ENCODE assay signal across 12 cellular contexts in the genomic region with DNA sequence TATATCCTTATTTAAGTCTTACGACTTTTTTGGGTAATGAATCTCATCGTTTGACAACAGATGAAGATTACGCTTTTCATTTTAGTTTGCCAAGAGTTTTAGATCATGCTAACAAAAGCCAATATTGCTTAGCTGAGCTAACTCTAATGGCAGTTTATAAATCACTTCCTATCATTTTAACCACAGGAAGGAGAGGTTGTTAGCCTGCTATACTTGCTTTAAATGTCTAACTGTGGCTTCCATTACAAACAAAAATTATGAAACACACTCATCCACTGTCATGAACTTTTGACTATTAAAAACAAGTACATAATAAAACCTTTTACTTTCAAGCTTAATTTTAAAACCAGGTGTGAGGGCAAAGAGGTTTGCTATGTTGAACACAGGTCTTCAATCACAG. TPM values are rescaled to one million over a fixed set of nuclear protein-coding genes. Genes with fewer than 3 reads are reported as not detected.
DNase-seq lines count a peak whose midpoint lies in the region; ATAC-seq and TF ChIP-seq lines count a peak whose summit lies in the region.
"Had no signal": no experiment of that assay in that cellular context is flagged by ENCODE, and none has a peak within 500 bp of the region (broad histone marks: within the 10 kb centered on the region; RNA-seq: fewer than 3 reads in every experiment).

No MANE protein-coding gene starts in this region.

- no peaks in the 10 kb centered on the region for H3K27me3 ChIP-seq in skeletal muscle satellite cell (ENCODE audit: control insufficient read depth, insufficient read depth, low read length)
- H3K27me3 ChIP-seq in H9 (ENCODE audit: insufficient read depth, low read length), result no peaks in the 10 kb centered on the region
- no peaks in the 10 kb centered on the region for H3K27me3 ChIP-seq in gastroesophageal sphincter
- H3K27me3 ChIP-seq: ovary, uterus had no signal

- no peak overlapping the region for H2BK120ac ChIP-seq in H9 (ENCODE audit: low read depth, low read length, poor library complexity, severe bottlenecking)

- H3K4me1 ChIP-seq in skeletal muscle satellite cell (ENCODE audit: control insufficient read depth, insufficient read depth, low read length), result peaks cover 45% of the 10 kb centered on the region
- H3K4me1 ChIP-seq in H9 (ENCODE audit: insufficient read depth, low read length), result no peaks in the 10 kb centered on the region
- no peaks in the 10 kb centered on the region for H3K4me1 ChIP-seq in gastroesophageal sphincter
- H3K4me1 ChIP-seq: uterus had no signal

- H3K4me2 ChIP-seq in skeletal muscle satellite cell (ENCODE audit: low read length) (peak overlapping the region; percentile 69), H9 (ENCODE audit: insufficient read depth, insufficient read length, low read length) (no peak overlapping the region)

- H3K56ac ChIP-seq in H9 (ENCODE audit: insufficient read length, low read depth, low read length), result no peak overlapping the region

- H3K9me3 Mint-ChIP-seq in activated naive CD4-positive, alpha-beta T cell treated with anti-CD3 and anti-CD28 coated beads for 36 hours, result no peaks in the 10 kb centered on the region
- no peaks in the 10 kb centered on the region for H3K9me3 Mint-ChIP-seq in H9

- TF ChIP-seq CTCF in NB4 (IDR thresholded peaks at IDR 0.05; ENCODE audit: low read depth, low read length), result no peak
- no peak for TF ChIP-seq CTCF in astrocyte of the spinal cord (IDR thresholded peaks at IDR 0.05; ENCODE audit: low read depth, low read length)
- TF ChIP-seq CTCF in H9 (conservative IDR thresholded peaks at IDR 0.05), result no peak
- TF ChIP-seq CTCF in gastroesophageal sphincter (IDR thresholded peaks at IDR 0.05), result no peak

- peak overlapping the region; percentile 86 for H3K27ac Mint-ChIP-seq in activated naive CD4-positive, alpha-beta T cell treated with anti-CD3 and anti-CD28 coated beads for 36 hours
- no peak overlapping the region for H3K27ac Mint-ChIP-seq in H9

- no peak for TF ChIP-seq EP300 in gastroesophageal sphincter (IDR thresholded peaks at IDR 0.05)

- CTCF ChIA-PET in activated naive CD4-positive, alpha-beta T cell treated with anti-CD3 and anti-CD28 coated beads for 36 hours (lab: Charles Lee), result no interaction called here

- H4K5ac ChIP-seq in H9 (ENCODE audit: insufficient read length, low read depth, low read length), result no peak overlapping the region

- H3K9ac ChIP-seq in skeletal muscle satellite cell (ENCODE audit: low read depth, low read length), result peak overlapping the region; percentile 57
- no peak overlapping the region for H3K9ac ChIP-seq in H9 (ENCODE audit: extremely low read depth, insufficient read length, low read length)

- H4K91ac ChIP-seq in H9 (ENCODE audit: insufficient read length, low read depth, low read length), result no peak overlapping the region

- no peak for DNase-seq in activated naive CD4-positive, alpha-beta T cell treated with anti-CD3 and anti-CD28 coated beads for 36 hours
- no peak for DNase-seq in activated naive CD4-positive, alpha-beta T cell treated with anti-CD3 and anti-CD28 coated beads, Interleukin-2, amount 50 U/mL, for 16 hours
- DNase-seq in NB4 (ENCODE audit: low read depth), result peak; percentile 49
- DNase-seq in astrocyte of the spinal cord (ENCODE audit: low read depth, low spot score), result peak; percentile 51
- no peak for DNase-seq in H9
- DNase-seq in 8988T, result no peak
- DNase-seq: DMS79 treated with DMSO at 0.1 percent for 48 hours, NCI-H2171 had no signal

- H2AFZ ChIP-seq in H9 (ENCODE audit: low read length), result no peak overlapping the region

- in situ Hi-C loops in astrocyte of the spinal cord (cut with HindIII; ENCODE audit: low sequenced_read_pairs), result no loop called here

- intact Hi-C loops in activated naive CD4-positive, alpha-beta T cell treated with anti-CD3 and anti-CD28 coated beads for 36 hours (cut with micrococcal nuclease), result no loop called here

- TF ChIP-seq POLR2A in NB4 (IDR thresholded peaks at IDR 0.05; ENCODE audit: extremely low read depth, insufficient read length) (no peak), gastroesophageal sphincter (IDR thresholded peaks at IDR 0.05) (no peak)

- no peak overlapping the region for H2BK20ac ChIP-seq in H9 (ENCODE audit: low read depth, low read length, poor library complexity, severe bottlenecking)

- H2BK12ac ChIP-seq in H9 (ENCODE audit: insufficient read length, low read depth, low read length), result no peak overlapping the region

- H3K9me3 ChIP-seq in skeletal muscle satellite cell (replicated peaks; ENCODE audit: low read length) (no peaks in the 10 kb centered on the region), H9 (ENCODE audit: control insufficient read depth, low read depth, low read length) (no peaks in the 10 kb centered on the region), gastroesophageal sphincter (no peaks in the 10 kb centered on the region)
- H3K9me3 ChIP-seq: ovary, uterus had no signal

- H4K20me1 ChIP-seq in H9 (ENCODE audit: control insufficient read depth, insufficient read depth, insufficient read length), result no peaks in the 10 kb centered on the region

- H3K14ac ChIP-seq in H9 (ENCODE audit: insufficient read depth, low read length), result no peak overlapping the region

- no peak overlapping the region for H3T11ph ChIP-seq in H9 (ENCODE audit: low read length)

- no peak overlapping the region for H4K8ac ChIP-seq in H9 (replicated peaks; ENCODE audit: insufficient read length, low read depth, low read length)

- no peak overlapping the region for H2AK5ac ChIP-seq in H9 (ENCODE audit: insufficient read length, low read length)

- WGBS in H9 (ENCODE audit: extremely low coverage, insufficient read length, low lambda C conversion rate), result no CpG with 5 or more reads among the region's 3 CpGs
- 66 to 67% methylated on average over 2 to 3 of the region's 3 CpGs for WGBS in gastroesophageal sphincter (ENCODE audit: low coverage in 1 of 2), 2 donors

- H3K79me1 ChIP-seq in H9 (ENCODE audit: insufficient read depth, low read depth, low read length, poor library complexity, severe bottlenecking), result no peaks in the 10 kb centered on the region

- no peak overlapping the region for H3K4ac ChIP-seq in H9 (ENCODE audit: low read depth, low read length)

- no peak for ATAC-seq in gastroesophageal sphincter

- no peak overlapping the region for H3K23ac ChIP-seq in H9 (ENCODE audit: insufficient read length, low read depth, low read length)

- no peaks in the 10 kb centered on the region for H3K79me2 ChIP-seq in H9 (ENCODE audit: insufficient read depth, low read length)

- H3K18ac ChIP-seq in H9 (ENCODE audit: insufficient read length, low read depth, low read length), result no peak overlapping the region

- H3K4me3 Mint-ChIP-seq in activated naive CD4-positive, alpha-beta T cell treated with anti-CD3 and anti-CD28 coated beads for 36 hours, result peak overlapping the region; percentile 40
- no peak overlapping the region for H3K4me3 Mint-ChIP-seq in H9

- no peak overlapping the region for H3K4me3 ChIP-seq in NB4 (ENCODE audit: low read depth, low read length)
- H3K4me3 ChIP-seq in astrocyte of the spinal cord (ENCODE audit: low read depth, low read length), result no peak overlapping the region
- no peak overlapping the region for H3K4me3 ChIP-seq in skeletal muscle satellite cell (ENCODE audit: low read length)
- no peak overlapping the region for H3K4me3 ChIP-seq in gastroesophageal sphincter
- H3K4me3 ChIP-seq: ovary, uterus had no signal

- H3K36me3 ChIP-seq in skeletal muscle satellite cell (ENCODE audit: insufficient read depth, low read length), result no peaks in the 10 kb centered on the region
- no peaks in the 10 kb centered on the region for H3K36me3 ChIP-seq in gastroesophageal sphincter
- H3K36me3 ChIP-seq: ovary, uterus had no signal

- no peaks in the 10 kb centered on the region for H3K23me2 ChIP-seq in H9 (ENCODE audit: insufficient read length, low read depth, low read length, poor library complexity, severe bottlenecking)

- peaks cover 58% of the 10 kb centered on the region for H3K4me1 Mint-ChIP-seq in activated naive CD4-positive, alpha-beta T cell treated with anti-CD3 and anti-CD28 coated beads for 36 hours (ENCODE audit: low read depth)
- peaks cover 0 to 5% of the 10 kb centered on the region in 2 experiments; a peak in 1 of 4 replicates for H3K4me1 Mint-ChIP-seq in H9

- H3K27ac ChIP-seq in H9 (ENCODE audit: insufficient read length, low read depth, low read length) (no peak overlapping the region), gastroesophageal sphincter (no peak overlapping the region)
- H3K27ac ChIP-seq: ovary, uterus had no signal

- no peaks in the 10 kb centered on the region for H3K27me3 Mint-ChIP-seq in activated naive CD4-positive, alpha-beta T cell treated with anti-CD3 and anti-CD28 coated beads for 36 hours (ENCODE audit: low read depth)
- H3K27me3 Mint-ChIP-seq in H9 (ENCODE audit: low read depth), result no peaks in the 10 kb centered on the region; the same call in 1 of the 2 replicates

- H2BK15ac ChIP-seq in H9 (ENCODE audit: low read depth, low read length), result no peak overlapping the region

- no peaks in the 10 kb centered on the region for H3K36me3 Mint-ChIP-seq in activated naive CD4-positive, alpha-beta T cell treated with anti-CD3 and anti-CD28 coated beads for 36 hours (ENCODE audit: low read depth)
- H3K36me3 Mint-ChIP-seq in H9 (ENCODE audit: insufficient read depth in 1 of 3, low read depth in 3 of 3), result no peaks in the 10 kb centered on the region

- no peak overlapping the region for H2BK5ac ChIP-seq in H9 (ENCODE audit: insufficient read length, low read length)

RNA-seq across cellular contexts. Expression of a gene that starts 53.7 kb away (rescaled TPM):
- 10 to 100 TPM; 92.0 to 93.5 TPM for total RNA-seq in activated naive CD4-positive, alpha-beta T cell treated with anti-CD3 and anti-CD28 coated beads for 36 hours
- total RNA-seq in skeletal muscle satellite cell (2012; rRNA removed), result 44.3 and 46.9 TPM in 2 replicates
- total RNA-seq in H9 (2021), result 9.6 and 10.2 TPM in 2 replicates
- 10 to 100 TPM; 30.0 to 45.2 (median 36.0) TPM for total RNA-seq in gastroesophageal sphincter

Comparison
In these comparisons a context has a peak if more than half of its experiments do, and no peak if none do; other contexts are left out.
1. DNase-seq: peak in NB4 (single experiment) and astrocyte of the spinal cord (single experiment); none in activated naive CD4-positive, alpha-beta T cell treated with anti-CD3 and anti-CD28 coated beads for 36 hours (single experiment), activated naive CD4-positive, alpha-beta T cell treated with anti-CD3 and anti-CD28 coated beads, Interleukin-2, amount 50 U/mL, for 16 hours (single experiment), H9 (single experiment) and 8988T (single experiment).